Comparison of ENCODE assay signal across 1 cellular context in genomic region chr11:12247543-12248287, GRCh38.
TF ChIP-seq lines count a peak whose summit lies in the region.

No MANE protein-coding gene starts in this region.

TF ChIP-seq in H1, 55 proteins besides CTCF, POLR2A, EP300 and RAD21:
- TF ChIP-seq SAP30 (IDR thresholded peaks at IDR 0.05; ENCODE audit: insufficient read depth, insufficient replicate concordance, low read length) (no peak), RBBP5 (IDR thresholded peaks at IDR 0.05; ENCODE audit: borderline replicate concordance, low read depth, low read length) (no peak), HDAC2 (IDR thresholded peaks at IDR 0.05; ENCODE audit: borderline replicate concordance in 1 of 2, low read depth in 2 of 2, low read length in 2 of 2) (no peak), POLR2AphosphoS5 (IDR thresholded peaks at IDR 0.05; ENCODE audit: low read depth, low read length) (no peak), TAF7 (optimal IDR thresholded peaks at IDR 0.05; ENCODE audit: borderline replicate concordance, low read depth, low read length) (no peak), CHD7 (IDR thresholded peaks at IDR 0.05; ENCODE audit: insufficient replicate concordance, low read length) (no peak), EGR1 (IDR thresholded peaks at IDR 0.05; ENCODE audit: borderline replicate concordance, low read depth, low read length) (no peak)
- TF ChIP-seq, protein P1, sequence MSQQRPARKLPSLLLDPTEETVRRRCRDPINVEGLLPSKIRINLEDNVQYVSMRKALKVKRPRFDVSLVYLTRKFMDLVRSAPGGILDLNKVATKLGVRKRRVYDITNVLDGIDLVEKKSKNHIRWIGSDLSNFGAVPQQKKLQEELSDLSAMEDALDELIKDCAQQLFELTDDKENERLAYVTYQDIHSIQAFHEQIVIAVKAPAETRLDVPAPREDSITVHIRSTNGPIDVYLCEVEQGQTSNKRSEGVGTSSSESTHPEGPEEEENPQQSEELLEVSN (IDR thresholded peaks at IDR 0.05): no peak
